In the genomic region with DNA sequence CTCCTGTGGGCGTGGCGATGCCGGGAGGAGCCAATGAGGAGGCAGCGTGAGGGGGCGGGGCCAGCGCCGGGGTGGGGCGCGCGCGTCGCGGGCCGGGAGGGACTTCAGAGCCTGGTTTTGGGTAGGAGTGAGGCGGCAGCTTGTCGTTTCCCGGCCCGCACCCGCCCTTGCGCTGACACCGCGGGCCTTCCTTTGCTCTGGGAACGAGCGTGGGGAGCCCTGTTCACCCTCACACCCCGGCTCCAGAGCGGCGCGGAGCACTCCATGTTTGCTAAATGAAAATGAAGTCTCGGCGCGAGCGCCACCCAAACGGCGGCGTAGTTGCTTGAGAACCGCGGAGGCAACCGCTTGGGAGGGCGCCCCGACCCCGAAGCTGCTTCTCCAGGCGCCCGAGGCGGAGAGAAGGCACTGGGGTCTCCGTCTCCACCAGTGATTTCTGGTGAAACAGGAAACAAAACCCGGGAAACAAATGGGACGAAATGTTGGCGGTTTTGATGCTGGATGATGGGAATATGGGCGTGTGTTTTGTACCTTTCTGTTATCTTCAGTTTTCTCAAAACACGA, we compare ENCODE assay signal across 8 cellular contexts. TPM values are rescaled to one million over a fixed set of nuclear protein-coding genes. Genes with fewer than 3 reads are reported as not detected.
A peak's percentile ranks its signal among the peaks of the same experiment; 100 is the strongest.
DNase-seq lines count a peak whose midpoint lies in the region; ATAC-seq and TF ChIP-seq lines count a peak whose summit lies in the region.

No MANE protein-coding gene starts in this region.

- 0% methylated on average over 9 of the region's 50 CpGs; no CpG with 5 or more reads in 1 of the 2 donors for WGBS in gastroesophageal sphincter (ENCODE audit: low coverage in 1 of 2), 2 donors
- WGBS in spleen, 5 donors, result 0% methylated on average over 9 to 50 of the region's 50 CpGs

- H3K27me3 Mint-ChIP-seq in WTC11 (ENCODE audit: low read depth), result peaks cover 33% of the 10 kb centered on the region

- peaks cover 0 to 13% of the 10 kb centered on the region in 2 donors for H3K36me3 ChIP-seq in gastroesophageal sphincter
- H3K36me3 ChIP-seq in spleen, result peaks cover 0 to 24% (median 15%) of the 10 kb centered on the region in 6 donors

- peak overlapping the region; percentile 93 for H3K4me3 Mint-ChIP-seq in WTC11

- DNase-seq in WTC11 (ENCODE audit: low spot score) (no peak), spleen (no peak), OCI-M1 (lab: John Stamatoyannopoulos, UW) (no peak), SKM-1 (lab: John Stamatoyannopoulos, UW; ENCODE audit: unreplicated experiment) (no peak)
- no peak for DNase-seq in stimulated activated CD4-positive, alpha-beta T cell treated with anti-CD3 and anti-CD28 coated beads, Interleukin-4, amount 100 ng/mL, for 4 hours

- no peak for TF ChIP-seq EP300 in gastroesophageal sphincter (IDR thresholded peaks at IDR 0.05)

- H3K27me3 ChIP-seq in gastroesophageal sphincter (no peaks in the 10 kb centered on the region), spleen (replicated peaks in 1 of 7) (peaks cover 0 to 9% (median 0%) of the 10 kb centered on the region in 7 donors)

- CTCF ChIA-PET in WTC11 (lab: Charles Lee), result interaction anchor here (0.8 to 7.7 kb wide), 20 partner anchors 13 to 267 kb away, joined by 3 to 118 read pairs (median 4); partner anchors contain the start of genes TADA2B and TBC1D14

- ATAC-seq in GM18858 (IDR thresholded peaks at IDR 0.05; ENCODE audit: unreplicated experiment) (peak; percentile 4), HG02852 (IDR thresholded peaks at IDR 0.05; ENCODE audit: unreplicated experiment) (peak; percentile 26), WTC11 (peak; percentile 1), gastroesophageal sphincter (no peak)

- peaks cover 29% of the 10 kb centered on the region for H3K4me1 Mint-ChIP-seq in WTC11

- H3K36me3 Mint-ChIP-seq in WTC11, result peaks cover 18% of the 10 kb centered on the region

- TF ChIP-seq CTCF in WTC11 (IDR thresholded peaks at IDR 0.05), result no peak
- TF ChIP-seq CTCF in gastroesophageal sphincter (IDR thresholded peaks at IDR 0.05), result peak in 1 of 4 experiments; percentile 6
- peak in 2 of 11 experiments; percentile 17 to 48 for TF ChIP-seq CTCF in spleen (IDR thresholded peaks at IDR 0.05 in 8 of 11, conservative IDR thresholded peaks at IDR 0.05 in 3 of 11)

- intact Hi-C loops in spleen (cut with DNase I; ENCODE audit: low total_unique reads), result no loop called here

- TF ChIP-seq POLR2A in gastroesophageal sphincter (IDR thresholded peaks at IDR 0.05), result no peak
- peak in 1 of 3 donors; percentile 2 for TF ChIP-seq POLR2A in spleen (IDR thresholded peaks at IDR 0.05)

- H3K4me1 ChIP-seq in gastroesophageal sphincter (peaks cover 0 to 48% (median 13%) of the 10 kb centered on the region in 3 donors), spleen (peaks cover 24 to 69% (median 54%) of the 10 kb centered on the region in 6 donors)

- no peaks in the 10 kb centered on the region for H3K9me3 Mint-ChIP-seq in WTC11

- H3K4me3 ChIP-seq in gastroesophageal sphincter (peak overlapping the region; percentile 41 to 73), spleen (peak overlapping the region; percentile 71 to 99 (median 94))

- peak overlapping the region; percentile 84; the same call in 1 of the 2 replicates for H3K27ac Mint-ChIP-seq in WTC11

- peak overlapping the region; percentile 50 to 95 (median 90) for H3K27ac ChIP-seq in gastroesophageal sphincter
- H3K27ac ChIP-seq in spleen, result peak overlapping the region; percentile 90 to 99 (median 94)

- POLR2A ChIA-PET in WTC11 (lab: Charles Lee), result interaction anchor here (0.6 to 2.5 kb wide), 9 partner anchors 9 to 223 kb away, joined by 3 to 16 read pairs (median 5); partner anchors contain the start of genes TADA2B and TBC1D14

- no peaks in the 10 kb centered on the region for H3K9me3 ChIP-seq in gastroesophageal sphincter
- H3K9me3 ChIP-seq in spleen, result no peaks in the 10 kb centered on the region

TF ChIP-seq in WTC11, 78 proteins besides CTCF, POLR2A, EP300 and RAD21:
- TF ChIP-seq E2F5 (CRISPR knock-in tag; IDR thresholded peaks at IDR 0.05) (peak; percentile 9; the same call in 1 of the 2 replicates), ZNF232 (CRISPR knock-in tag; IDR thresholded peaks at IDR 0.05) (peak; percentile 36; the same call in 1 of the 2 replicates), ETV6 (CRISPR knock-in tag; IDR thresholded peaks at IDR 0.05) (peak; percentile 54; the same call in 1 of the 2 replicates), NFYB (CRISPR knock-in tag; conservative IDR thresholded peaks at IDR 0.05; ENCODE audit: low read depth) (no peak)

RNA-seq across cellular contexts. Expression of gene GRPEL1, which starts 0.5 kb away (rescaled TPM):
- total RNA-seq in WTC11 (2021) (45.9 to 50.1 TPM (median 50.0 TPM) in 3 replicates), gastroesophageal sphincter (10 to 100 TPM; 14.0 to 32.8 (median 23.9) TPM), spleen (10 to 100 TPM; 21.3 to 42.7 (median 32.7) TPM)
- 10 to 100 TPM; 17.6 to 29.6 (median 23.8) TPM for polyA plus RNA-seq in spleen

RNA-seq across cellular contexts. Expression of gene TADA2B, which starts 25.2 kb away (rescaled TPM):
- total RNA-seq in WTC11 (2021) (12.2 to 14.3 TPM (median 13.1 TPM) in 3 replicates), gastroesophageal sphincter (10 to 100 TPM; 20.5 to 37.3 (median 28.1) TPM), spleen (10 to 100 TPM; 22.6 to 32.2 (median 27.1) TPM)
- polyA plus RNA-seq in spleen, result 10 to 100 TPM in 2 of 3 donors, 1 to 10 TPM in 1; 9.9 to 15.6 (median 10.8) TPM
